12 cellular contexts compared by ENCODE assay signal in the genomic region with DNA sequence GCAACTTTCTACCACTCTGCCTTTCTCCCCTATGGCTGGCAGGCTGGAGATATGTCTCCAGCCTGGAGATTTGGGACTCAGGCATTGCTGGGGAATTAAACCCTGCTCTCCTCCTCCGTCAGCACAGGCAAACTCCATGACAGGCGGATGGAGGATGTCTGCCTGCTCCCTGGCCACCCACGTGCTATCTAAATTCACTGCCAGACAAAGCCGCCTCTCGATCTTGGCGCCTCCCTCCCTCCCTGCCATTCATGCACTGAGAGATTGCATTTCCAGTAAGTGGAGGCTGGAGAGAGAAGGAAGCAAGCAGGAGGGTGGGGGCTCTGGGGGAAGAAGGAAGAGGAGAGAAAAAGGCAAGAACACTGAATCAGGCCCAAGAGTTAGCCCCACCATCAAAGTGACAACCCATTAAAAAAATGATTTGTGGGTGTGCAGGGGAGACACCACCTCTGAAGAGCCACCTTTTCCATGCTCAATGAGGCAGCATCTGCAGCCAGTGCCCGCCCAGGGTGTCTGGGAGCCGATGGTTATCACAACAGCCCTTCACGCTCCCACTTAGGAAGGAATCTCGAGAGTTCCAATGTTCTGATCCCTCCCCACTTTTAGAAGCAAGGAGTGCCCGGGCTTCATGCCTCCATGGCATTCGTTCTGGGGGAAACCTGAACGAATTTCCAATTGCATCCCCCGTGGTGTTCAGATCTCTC.
DNase-seq lines count a peak whose midpoint lies in the region; ATAC-seq and TF ChIP-seq lines count a peak whose summit lies in the region.
"Had no signal": no experiment of that assay in that cellular context is flagged by ENCODE, and none has a peak within 500 bp of the region (broad histone marks: within the 10 kb centered on the region; RNA-seq: fewer than 3 reads in every experiment).

No MANE protein-coding gene starts in this region.

- H3K9me3 ChIP-seq in SJSA1 (replicated peaks) (no peaks in the 10 kb centered on the region), heart right ventricle (peaks cover 0 to 3% (median 0%) of the 10 kb centered on the region in 11 donors), Peyer's patch (no peaks in the 10 kb centered on the region)
- H3K9me3 ChIP-seq: breast epithelium, transverse colon had no signal

- H3K4me3 Mint-ChIP-seq in HFFc6, result no peak overlapping the region
- H3K4me3 Mint-ChIP-seq: activated T-cell treated with anti-CD3 and anti-CD28 coated beads, Interleukin-2, amount 50 U/mL, for 72 hours had no signal

- H3K4me1 ChIP-seq in SJSA1 (replicated peaks) (peaks cover 51% of the 10 kb centered on the region), heart right ventricle (peaks cover 0 to 78% (median 22%) of the 10 kb centered on the region in 9 donors), Peyer's patch (peaks cover 0 to 24% (median 12%) of the 10 kb centered on the region in 4 donors)

- no peak for TF ChIP-seq CTCF in heart right ventricle (IDR thresholded peaks at IDR 0.05)
- no peak for TF ChIP-seq CTCF in Peyer's patch (IDR thresholded peaks at IDR 0.05)
- TF ChIP-seq CTCF in HFFc6 (IDR thresholded peaks at IDR 0.05), result no peak

- TF ChIP-seq POLR2A in Peyer's patch (IDR thresholded peaks at IDR 0.05), result no peak

- H3K27ac Mint-ChIP-seq in HFFc6, result no peak overlapping the region
- H3K27ac Mint-ChIP-seq: activated T-cell treated with anti-CD3 and anti-CD28 coated beads, Interleukin-2, amount 50 U/mL, for 72 hours had no signal

- no peaks in the 10 kb centered on the region for H3K9me3 Mint-ChIP-seq in HFFc6
- H3K9me3 Mint-ChIP-seq: activated T-cell treated with anti-CD3 and anti-CD28 coated beads, Interleukin-2, amount 50 U/mL, for 72 hours had no signal

- H3K4me3 ChIP-seq in H7 (ENCODE audit: insufficient read depth, low read depth, low read length) (no peak overlapping the region), SJSA1 (no peak overlapping the region), heart right ventricle (no peak overlapping the region), Peyer's patch (no peak overlapping the region)
- H3K4me3 ChIP-seq: breast epithelium, transverse colon had no signal

- H3K27me3 ChIP-seq in H7 (ENCODE audit: control insufficient read depth, insufficient read depth, low read length), result no peaks in the 10 kb centered on the region
- no peaks in the 10 kb centered on the region for H3K27me3 ChIP-seq in SJSA1 (replicated peaks)
- H3K27me3 ChIP-seq in heart right ventricle, result no peaks in the 10 kb centered on the region
- no peaks in the 10 kb centered on the region for H3K27me3 ChIP-seq in Peyer's patch
- H3K27me3 ChIP-seq: breast epithelium, transverse colon had no signal

- intact Hi-C loops in heart right ventricle (cut with DNase I) (loop anchor here in 1 of 10 donors (5.0 kb wide), 1 partner anchor 73 kb away; no protein-coding TSS in a partner anchor), posterior vena cava (cut with DNase I) (no loop called here)

- no peaks in the 10 kb centered on the region for H3K36me3 ChIP-seq in H7 (replicated peaks; ENCODE audit: control insufficient read depth, insufficient read depth, low read length)
- no peaks in the 10 kb centered on the region for H3K36me3 ChIP-seq in SJSA1
- H3K36me3 ChIP-seq in heart right ventricle, result no peaks in the 10 kb centered on the region
- H3K36me3 ChIP-seq in Peyer's patch, result no peaks in the 10 kb centered on the region
- H3K36me3 ChIP-seq: breast epithelium, transverse colon had no signal

- WGBS in heart right ventricle, 2 donors, result 55 to 69% methylated on average over 14 of the region's 14 CpGs

- no peaks in the 10 kb centered on the region; the same call in 1 of the 2 replicates for H3K36me3 Mint-ChIP-seq in HFFc6 (ENCODE audit: low read depth)

- peaks cover 23% of the 10 kb centered on the region for H3K4me1 Mint-ChIP-seq in HFFc6 (ENCODE audit: low read depth)

- H3K27ac ChIP-seq in SJSA1 (no peak overlapping the region), heart right ventricle (no peak overlapping the region), Peyer's patch (no peak overlapping the region)
- H3K27ac ChIP-seq: breast epithelium, transverse colon had no signal

- ATAC-seq in heart right ventricle, result peak in 7 of 8 donors; percentile 32 to 63 (median 51)
- ATAC-seq: activated T-cell treated with anti-CD3 and anti-CD28 coated beads, Interleukin-2, amount 50 U/mL, for 72 hours had no signal

- peak; percentile 69 for DNase-seq in H7
- DNase-seq in SJSA1 (ENCODE audit: low read depth in 1 of 2, low spot score in 2 of 2), result peak; percentile 65 to 78
- peak in 1 of 2 donors; percentile 39 for DNase-seq in heart right ventricle
- peak; percentile 66 for DNase-seq in posterior vena cava (ENCODE audit: low spot score)
- DNase-seq in Peyer's patch, result no peak
- DNase-seq in HFFc6, result no peak
- no peak for DNase-seq in NCI-H2171 (lab: John Stamatoyannopoulos, UW)
- DNase-seq in stimulated activated CD4-positive, alpha-beta T cell treated with anti-CD3 and anti-CD28 coated beads, Interleukin-4, amount 100 ng/mL, for 1 hour, result no peak
- DNase-seq: activated CD4-positive, alpha-beta T cell treated with anti-CD3 and anti-CD28 coated beads for 4 hours; activated T-cell treated with anti-CD3 and anti-CD28 coated beads, Interleukin-2, amount 50 U/mL, for 72 hours; transverse colon had no signal

- H3K27me3 Mint-ChIP-seq in HFFc6 (ENCODE audit: insufficient read depth), result peaks cover 3% of the 10 kb centered on the region; the same call in 1 of the 2 replicates

Comparison
In these comparisons a context has a peak if more than half of its experiments do, and no peak if none do; other contexts are left out.
1. DNase-seq: peak in H7 (single experiment), SJSA1 (2 of 2) and posterior vena cava (single experiment); none in Peyer's patch (0 of 3), HFFc6 (single experiment), NCI-H2171 (single experiment) and stimulated activated CD4-positive, alpha-beta T cell treated with anti-CD3 and anti-CD28 coated beads, Interleukin-4, amount 100 ng/mL, for 1 hour (single experiment).